In the genomic region with DNA sequence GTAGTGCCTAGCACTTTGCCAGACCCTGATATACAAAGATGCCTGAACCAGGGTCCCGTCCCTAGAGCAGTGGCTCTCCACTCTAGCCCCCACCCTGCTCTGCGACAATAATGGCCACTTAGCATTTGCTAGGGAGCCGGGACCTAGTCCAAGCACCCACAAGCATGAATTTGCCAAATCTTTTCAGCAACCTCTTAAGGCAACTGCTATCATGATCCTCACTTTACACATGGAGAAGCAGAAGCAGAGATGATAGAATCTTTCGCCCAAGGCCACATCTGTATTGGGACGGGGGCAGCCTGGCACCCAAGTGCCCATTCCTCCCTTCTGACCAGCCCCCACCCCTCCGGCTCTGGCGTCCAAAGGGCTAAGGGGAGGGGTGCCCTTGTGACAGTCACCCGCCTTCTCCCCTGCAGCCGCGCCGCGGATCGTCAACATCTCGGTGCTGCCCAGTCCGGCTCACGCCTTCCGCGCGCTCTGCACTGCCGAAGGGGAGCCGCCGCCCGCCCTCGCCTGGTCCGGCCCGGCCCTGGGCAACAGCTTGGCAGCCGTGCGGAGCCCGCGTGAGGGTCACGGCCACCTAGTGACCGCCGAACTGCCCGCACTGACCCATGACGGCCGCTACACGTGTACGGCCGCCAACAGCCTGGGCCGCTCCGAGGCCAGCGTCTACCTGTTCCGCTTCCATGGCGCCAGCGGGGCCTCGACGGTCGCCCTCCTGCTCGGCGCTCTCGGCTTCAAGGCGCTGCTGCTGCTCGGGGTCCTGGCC, we compare ENCODE assay signal across 8 cellular contexts. TPM values are rescaled to one million over a fixed set of nuclear protein-coding genes. Genes with fewer than 3 reads are reported as not detected.
DNase-seq lines count a peak whose midpoint lies in the region; ATAC-seq and TF ChIP-seq lines count a peak whose summit lies in the region.

No MANE protein-coding gene starts in this region.

- H3K27me3 Mint-ChIP-seq in osteocyte (ENCODE audit: unreplicated experiment) (peaks cover 14% of the 10 kb centered on the region), HFFc6 (ENCODE audit: insufficient read depth) (peaks cover 10% of the 10 kb centered on the region)

- TF ChIP-seq CTCF in osteocyte (IDR thresholded peaks at IDR 0.05) (no peak), HFFc6 (IDR thresholded peaks at IDR 0.05) (no peak)

- DNase-seq in DMS53 (lab: John Stamatoyannopoulos, UW) (peak; percentile 84), left cardiac atrium (peak; percentile 41), osteocyte (ENCODE audit: extremely low spot score, unreplicated experiment) (no peak), A172 (ENCODE audit: low spot score) (no peak), HFFc6 (no peak)

- H3K4me3 Mint-ChIP-seq in osteocyte (ENCODE audit: unreplicated experiment) (peak overlapping the region; percentile 38), HFFc6 (no peak overlapping the region)

- no peak overlapping the region for H3K27ac Mint-ChIP-seq in osteocyte (ENCODE audit: unreplicated experiment)
- no peak overlapping the region for H3K27ac Mint-ChIP-seq in HFFc6

- H3K4me1 Mint-ChIP-seq in osteocyte (ENCODE audit: unreplicated experiment) (peaks cover 5% of the 10 kb centered on the region), HFFc6 (ENCODE audit: low read depth) (peaks cover 44% of the 10 kb centered on the region)

- ATAC-seq in SK-N-SH treated with all-trans-retinoic acid at 6 μM for 48 hours (peak; percentile 37), left cardiac atrium (peak; percentile 53 to 62), GM18517 (IDR thresholded peaks at IDR 0.05; ENCODE audit: unreplicated experiment) (no peak), HG02610 (IDR thresholded peaks at IDR 0.05; ENCODE audit: unreplicated experiment) (no peak)

- H3K36me3 Mint-ChIP-seq in osteocyte (ENCODE audit: unreplicated experiment), result no peaks in the 10 kb centered on the region
- H3K36me3 Mint-ChIP-seq in HFFc6 (ENCODE audit: low read depth), result no peaks in the 10 kb centered on the region

- intact Hi-C loops in left cardiac atrium (cut with DNase I), result loop anchor here (2.0 to 10.0 kb wide), 3 partner anchors 54 to 116 kb away; a partner anchor contains a TSS

- H3K9me3 Mint-ChIP-seq in osteocyte (ENCODE audit: unreplicated experiment) (no peaks in the 10 kb centered on the region), HFFc6 (no peaks in the 10 kb centered on the region)

TF ChIP-seq in SK-N-SH treated with all-trans-retinoic acid at 6 μM for 48 hours, 23 proteins besides CTCF, POLR2A, EP300 and RAD21:
- TF ChIP-seq, protein P1, sequence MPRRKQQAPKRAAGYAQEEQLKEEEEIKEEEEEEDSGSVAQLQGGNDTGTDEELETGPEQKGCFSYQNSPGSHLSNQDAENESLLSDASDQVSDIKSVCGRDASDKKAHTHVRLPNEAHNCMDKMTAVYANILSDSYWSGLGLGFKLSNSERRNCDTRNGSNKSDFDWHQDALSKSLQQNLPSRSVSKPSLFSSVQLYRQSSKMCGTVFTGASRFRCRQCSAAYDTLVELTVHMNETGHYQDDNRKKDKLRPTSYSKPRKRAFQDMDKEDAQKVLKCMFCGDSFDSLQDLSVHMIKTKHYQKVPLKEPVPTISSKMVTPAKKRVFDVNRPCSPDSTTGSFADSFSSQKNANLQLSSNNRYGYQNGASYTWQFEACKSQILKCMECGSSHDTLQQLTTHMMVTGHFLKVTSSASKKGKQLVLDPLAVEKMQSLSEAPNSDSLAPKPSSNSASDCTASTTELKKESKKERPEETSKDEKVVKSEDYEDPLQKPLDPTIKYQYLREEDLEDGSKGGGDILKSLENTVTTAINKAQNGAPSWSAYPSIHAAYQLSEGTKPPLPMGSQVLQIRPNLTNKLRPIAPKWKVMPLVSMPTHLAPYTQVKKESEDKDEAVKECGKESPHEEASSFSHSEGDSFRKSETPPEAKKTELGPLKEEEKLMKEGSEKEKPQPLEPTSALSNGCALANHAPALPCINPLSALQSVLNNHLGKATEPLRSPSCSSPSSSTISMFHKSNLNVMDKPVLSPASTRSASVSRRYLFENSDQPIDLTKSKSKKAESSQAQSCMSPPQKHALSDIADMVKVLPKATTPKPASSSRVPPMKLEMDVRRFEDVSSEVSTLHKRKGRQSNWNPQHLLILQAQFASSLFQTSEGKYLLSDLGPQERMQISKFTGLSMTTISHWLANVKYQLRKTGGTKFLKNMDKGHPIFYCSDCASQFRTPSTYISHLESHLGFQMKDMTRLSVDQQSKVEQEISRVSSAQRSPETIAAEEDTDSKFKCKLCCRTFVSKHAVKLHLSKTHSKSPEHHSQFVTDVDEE (CRISPR knock-in tag; IDR thresholded peaks at IDR 0.05), result no peak
- TF ChIP-seq, protein P2, sequence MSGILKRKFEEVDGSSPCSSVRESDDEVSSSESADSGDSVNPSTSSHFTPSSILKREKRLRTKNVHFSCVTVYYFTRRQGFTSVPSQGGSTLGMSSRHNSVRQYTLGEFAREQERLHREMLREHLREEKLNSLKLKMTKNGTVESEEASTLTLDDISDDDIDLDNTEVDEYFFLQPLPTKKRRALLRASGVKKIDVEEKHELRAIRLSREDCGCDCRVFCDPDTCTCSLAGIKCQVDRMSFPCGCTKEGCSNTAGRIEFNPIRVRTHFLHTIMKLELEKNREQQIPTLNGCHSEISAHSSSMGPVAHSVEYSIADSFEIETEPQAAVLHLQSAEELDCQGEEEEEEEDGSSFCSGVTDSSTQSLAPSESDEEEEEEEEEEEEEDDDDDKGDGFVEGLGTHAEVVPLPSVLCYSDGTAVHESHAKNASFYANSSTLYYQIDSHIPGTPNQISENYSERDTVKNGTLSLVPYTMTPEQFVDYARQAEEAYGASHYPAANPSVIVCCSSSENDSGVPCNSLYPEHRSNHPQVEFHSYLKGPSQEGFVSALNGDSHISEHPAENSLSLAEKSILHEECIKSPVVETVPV (CRISPR knock-in tag; IDR thresholded peaks at IDR 0.05), result no peak
- no peak for TF ChIP-seq ISL1 (CRISPR knock-in tag; IDR thresholded peaks at IDR 0.05)
- TF ChIP-seq, protein P3, sequence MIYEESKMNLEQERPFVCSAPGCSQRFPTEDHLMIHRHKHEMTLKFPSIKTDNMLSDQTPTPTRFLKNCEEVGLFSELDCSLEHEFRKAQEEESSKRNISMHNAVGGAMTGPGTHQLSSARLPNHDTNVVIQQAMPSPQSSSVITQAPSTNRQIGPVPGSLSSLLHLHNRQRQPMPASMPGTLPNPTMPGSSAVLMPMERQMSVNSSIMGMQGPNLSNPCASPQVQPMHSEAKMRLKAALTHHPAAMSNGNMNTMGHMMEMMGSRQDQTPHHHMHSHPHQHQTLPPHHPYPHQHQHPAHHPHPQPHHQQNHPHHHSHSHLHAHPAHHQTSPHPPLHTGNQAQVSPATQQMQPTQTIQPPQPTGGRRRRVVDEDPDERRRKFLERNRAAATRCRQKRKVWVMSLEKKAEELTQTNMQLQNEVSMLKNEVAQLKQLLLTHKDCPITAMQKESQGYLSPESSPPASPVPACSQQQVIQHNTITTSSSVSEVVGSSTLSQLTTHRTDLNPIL (CRISPR knock-in tag; IDR thresholded peaks at IDR 0.05; ENCODE audit: low read depth), result no peak
- TF ChIP-seq ZNF70 (CRISPR knock-in tag; IDR thresholded peaks at IDR 0.05), result no peak
- TF ChIP-seq CSDC2 (CRISPR knock-in tag; IDR thresholded peaks at IDR 0.05), result no peak
- TF ChIP-seq, protein P4, sequence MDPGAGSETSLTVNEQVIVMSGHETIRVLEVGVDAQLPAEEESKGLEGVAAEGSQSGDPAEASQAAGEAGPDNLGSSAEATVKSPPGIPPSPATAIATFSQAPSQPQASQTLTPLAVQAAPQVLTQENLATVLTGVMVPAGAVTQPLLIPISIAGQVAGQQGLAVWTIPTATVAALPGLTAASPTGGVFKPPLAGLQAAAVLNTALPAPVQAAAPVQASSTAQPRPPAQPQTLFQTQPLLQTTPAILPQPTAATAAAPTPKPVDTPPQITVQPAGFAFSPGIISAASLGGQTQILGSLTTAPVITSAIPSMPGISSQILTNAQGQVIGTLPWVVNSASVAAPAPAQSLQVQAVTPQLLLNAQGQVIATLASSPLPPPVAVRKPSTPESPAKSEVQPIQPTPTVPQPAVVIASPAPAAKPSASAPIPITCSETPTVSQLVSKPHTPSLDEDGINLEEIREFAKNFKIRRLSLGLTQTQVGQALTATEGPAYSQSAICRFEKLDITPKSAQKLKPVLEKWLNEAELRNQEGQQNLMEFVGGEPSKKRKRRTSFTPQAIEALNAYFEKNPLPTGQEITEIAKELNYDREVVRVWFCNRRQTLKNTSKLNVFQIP (CRISPR knock-in tag; IDR thresholded peaks at IDR 0.05; ENCODE audit: borderline replicate concordance, low read depth), result no peak
- TF ChIP-seq PPARA (CRISPR knock-in tag; IDR thresholded peaks at IDR 0.05; ENCODE audit: borderline replicate concordance), result no peak
- no peak for TF ChIP-seq ZFP30 (CRISPR knock-in tag; IDR thresholded peaks at IDR 0.05)
- no peak for TF ChIP-seq OSR1 (CRISPR knock-in tag; IDR thresholded peaks at IDR 0.05)
- no peak for TF ChIP-seq GLIS3 (CRISPR knock-in tag; IDR thresholded peaks at IDR 0.05)
- TF ChIP-seq BACH2 (CRISPR knock-in tag; IDR thresholded peaks at IDR 0.05; ENCODE audit: borderline replicate concordance), result no peak
- TF ChIP-seq, protein P5, sequence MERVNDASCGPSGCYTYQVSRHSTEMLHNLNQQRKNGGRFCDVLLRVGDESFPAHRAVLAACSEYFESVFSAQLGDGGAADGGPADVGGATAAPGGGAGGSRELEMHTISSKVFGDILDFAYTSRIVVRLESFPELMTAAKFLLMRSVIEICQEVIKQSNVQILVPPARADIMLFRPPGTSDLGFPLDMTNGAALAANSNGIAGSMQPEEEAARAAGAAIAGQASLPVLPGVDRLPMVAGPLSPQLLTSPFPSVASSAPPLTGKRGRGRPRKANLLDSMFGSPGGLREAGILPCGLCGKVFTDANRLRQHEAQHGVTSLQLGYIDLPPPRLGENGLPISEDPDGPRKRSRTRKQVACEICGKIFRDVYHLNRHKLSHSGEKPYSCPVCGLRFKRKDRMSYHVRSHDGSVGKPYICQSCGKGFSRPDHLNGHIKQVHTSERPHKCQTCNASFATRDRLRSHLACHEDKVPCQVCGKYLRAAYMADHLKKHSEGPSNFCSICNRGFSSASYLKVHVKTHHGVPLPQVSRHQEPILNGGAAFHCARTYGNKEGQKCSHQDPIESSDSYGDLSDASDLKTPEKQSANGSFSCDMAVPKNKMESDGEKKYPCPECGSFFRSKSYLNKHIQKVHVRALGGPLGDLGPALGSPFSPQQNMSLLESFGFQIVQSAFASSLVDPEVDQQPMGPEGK (CRISPR knock-in tag; IDR thresholded peaks at IDR 0.05; ENCODE audit: borderline replicate concordance), result no peak
- TF ChIP-seq ESRRG (CRISPR knock-in tag; IDR thresholded peaks at IDR 0.05), result no peak
- TF ChIP-seq ZC3H10 (CRISPR knock-in tag; IDR thresholded peaks at IDR 0.05), result no peak
- TF ChIP-seq ARNTL (CRISPR knock-in tag; IDR thresholded peaks at IDR 0.05; ENCODE audit: borderline replicate concordance, low read depth), result no peak
- no peak for TF ChIP-seq ZNF565 (CRISPR knock-in tag; conservative IDR thresholded peaks at IDR 0.05; ENCODE audit: low read depth)
- no peak for TF ChIP-seq ZNF8 (CRISPR knock-in tag; IDR thresholded peaks at IDR 0.05)

RNA-seq across cellular contexts. Expression of a gene that starts 13.0 kb away (rescaled TPM):
- total RNA-seq in left cardiac atrium (under 1 TPM in 1 of 2 donors, not detected in 1; 0.18 TPM), osteocyte (0.13 and 0.37 TPM in 2 replicates)
- 0.07 and 0.12 TPM in 2 replicates for total RNA-seq in A172 (2014; rRNA removed; shearing (Covaris generic))
- total RNA-seq in HFFc6 (2021; fragmentation: NEBNext Ultra II Directional; extraction: Animal tissue kit (Norgen Biotek cat#: 25700)), result under 1 TPM; 0.40 to 0.91 (median 0.61) TPM

Comparison
In these comparisons a context has a peak if more than half of its experiments do, and no peak if none do; other contexts are left out.
1. DNase-seq: peak in DMS53 (single experiment) and left cardiac atrium (single experiment); none in osteocyte (single experiment), A172 (single experiment) and HFFc6 (single experiment).
2. ATAC-seq: peak in SK-N-SH treated with all-trans-retinoic acid at 6 μM for 48 hours (single experiment) and left cardiac atrium (2 of 2); none in GM18517 (single experiment) and HG02610 (single experiment).